22 cellular contexts compared by ENCODE assay signal in genomic region chr11:77375114-77375513, GRCh38.
DNase-seq lines count a peak whose midpoint lies in the region; ATAC-seq and TF ChIP-seq lines count a peak whose summit lies in the region.
"Had no signal": no experiment of that assay in that cellular context is flagged by ENCODE, and none has a peak within 500 bp of the region (broad histone marks: within the 10 kb centered on the region; RNA-seq: fewer than 3 reads in every experiment).

No MANE protein-coding gene starts in this region.

- H3K9me3 Mint-ChIP-seq in HFFc6 = no peaks in the 10 kb centered on the region
- H3K9me3 Mint-ChIP-seq in naive thymus-derived CD8-positive, alpha-beta T cell = no peaks in the 10 kb centered on the region
- H3K9me3 Mint-ChIP-seq: activated CD8-positive, alpha-beta T cell treated with anti-CD3 and anti-CD28 coated beads for 36 hours; naive B cell; stimulated activated naive B cell treated with anti-CD40 and anti-IgM and Interleukin-4, amounts not matched to agents 10 μg/mL and 1 μg/mL and 100 μg/mL, for 72 hours had no signal

- no peak for ATAC-seq in naive thymus-derived CD8-positive, alpha-beta T cell
- no peak for ATAC-seq in GM18520 (IDR thresholded peaks at IDR 0.05; ENCODE audit: unreplicated experiment)
- ATAC-seq: activated CD8-positive, alpha-beta T cell treated with anti-CD3 and anti-CD28 coated beads for 36 hours; pancreas; sciatic nerve; stimulated activated naive B cell treated with anti-CD40 and anti-IgM and Interleukin-4, amounts not matched to agents 10 μg/mL and 1 μg/mL and 100 μg/mL, for 72 hours; T-helper 17 cell had no signal

- peaks cover 55% of the 10 kb centered on the region for H3K4me1 Mint-ChIP-seq in HFFc6 (ENCODE audit: low read depth)
- peaks cover 0 to 5% (median 2%) of the 10 kb centered on the region in 4 donors for H3K4me1 Mint-ChIP-seq in naive thymus-derived CD8-positive, alpha-beta T cell
- H3K4me1 Mint-ChIP-seq: naive B cell had no signal

- POLR2A ChIA-PET in naive thymus-derived CD8-positive, alpha-beta T cell (lab: Charles Lee) = no interaction called here

- 0 out of 2 replicates have a peak overlapping the region, but pooled peaks have one; percentile 11 for H3K4me3 Mint-ChIP-seq in HFFc6
- no peak overlapping the region for H3K4me3 Mint-ChIP-seq in naive thymus-derived CD8-positive, alpha-beta T cell
- H3K4me3 Mint-ChIP-seq: activated CD8-positive, alpha-beta T cell treated with anti-CD3 and anti-CD28 coated beads for 36 hours; activated naive CD8-positive, alpha-beta T cell; naive B cell; stimulated activated naive B cell treated with anti-CD40 and anti-IgM and Interleukin-4, amounts not matched to agents 10 μg/mL and 1 μg/mL and 100 μg/mL, for 72 hours; T-helper 17 cell had no signal

- peaks cover 33% of the 10 kb centered on the region for H3K36me3 Mint-ChIP-seq in HFFc6 (ENCODE audit: low read depth)
- peaks cover 3 to 74% (median 19%) of the 10 kb centered on the region in 3 donors for H3K36me3 Mint-ChIP-seq in naive thymus-derived CD8-positive, alpha-beta T cell

- DNase-seq in HFFc6 (no peak), amniotic stem cell (lab: John Stamatoyannopoulos, UW) (peak; percentile 1), fibroblast of gingiva (ENCODE audit: low read depth) (peak; percentile 6), NCI-H128 (lab: John Stamatoyannopoulos, UW; ENCODE audit: unreplicated experiment) (no peak)
- no peak for DNase-seq in activated naive CD4-positive, alpha-beta T cell (lab: John Stamatoyannopoulos, UW)
- DNase-seq in naive thymus-derived CD8-positive, alpha-beta T cell = no peak
- DNase-seq: activated CD8-positive, alpha-beta T cell treated with anti-CD3 and anti-CD28 coated beads for 36 hours; activated T-cell treated with anti-CD3 and anti-CD28 coated beads, Interleukin-2, amount 50 U/mL, for 48 hours; Caco-2; effector CD4-positive, alpha-beta T cell; hippocampal formation; kidney; naive B cell; NCI-H1417; pancreas; SIG-M5; stimulated activated naive B cell treated with anti-CD40 and anti-IgM and Interleukin-4, amounts not matched to agents 10 μg/mL and 1 μg/mL and 100 μg/mL, for 72 hours; T-helper 17 cell; WERI-Rb-1 had no signal

- no peaks in the 10 kb centered on the region for H3K27me3 Mint-ChIP-seq in HFFc6 (ENCODE audit: insufficient read depth)
- no peaks in the 10 kb centered on the region for H3K27me3 Mint-ChIP-seq in naive thymus-derived CD8-positive, alpha-beta T cell
- H3K27me3 Mint-ChIP-seq: activated CD8-positive, alpha-beta T cell treated with anti-CD3 and anti-CD28 coated beads for 36 hours; activated naive CD8-positive, alpha-beta T cell; naive B cell; stimulated activated naive B cell treated with anti-CD40 and anti-IgM and Interleukin-4, amounts not matched to agents 10 μg/mL and 1 μg/mL and 100 μg/mL, for 72 hours; T-helper 17 cell had no signal

- H3K27ac Mint-ChIP-seq in HFFc6 = peak overlapping the region; percentile 82
- H3K27ac Mint-ChIP-seq in naive thymus-derived CD8-positive, alpha-beta T cell = no peak overlapping the region
- H3K27ac Mint-ChIP-seq: activated CD8-positive, alpha-beta T cell treated with anti-CD3 and anti-CD28 coated beads for 36 hours; activated naive CD8-positive, alpha-beta T cell; naive B cell; stimulated activated naive B cell treated with anti-CD40 and anti-IgM and Interleukin-4, amounts not matched to agents 10 μg/mL and 1 μg/mL and 100 μg/mL, for 72 hours; T-helper 17 cell had no signal

- no peak for TF ChIP-seq CTCF in HFFc6 (IDR thresholded peaks at IDR 0.05)

Comparison
In these comparisons a context has a peak if more than half of its experiments do, and no peak if none do; other contexts are left out.
1. DNase-seq: peak in amniotic stem cell (single experiment) and fibroblast of gingiva (single experiment); none in HFFc6 (single experiment), activated naive CD4-positive, alpha-beta T cell (0 of 4), naive thymus-derived CD8-positive, alpha-beta T cell (0 of 10) and NCI-H128 (single experiment).